1 cellular context compared by ENCODE assay signal in the genomic region with DNA sequence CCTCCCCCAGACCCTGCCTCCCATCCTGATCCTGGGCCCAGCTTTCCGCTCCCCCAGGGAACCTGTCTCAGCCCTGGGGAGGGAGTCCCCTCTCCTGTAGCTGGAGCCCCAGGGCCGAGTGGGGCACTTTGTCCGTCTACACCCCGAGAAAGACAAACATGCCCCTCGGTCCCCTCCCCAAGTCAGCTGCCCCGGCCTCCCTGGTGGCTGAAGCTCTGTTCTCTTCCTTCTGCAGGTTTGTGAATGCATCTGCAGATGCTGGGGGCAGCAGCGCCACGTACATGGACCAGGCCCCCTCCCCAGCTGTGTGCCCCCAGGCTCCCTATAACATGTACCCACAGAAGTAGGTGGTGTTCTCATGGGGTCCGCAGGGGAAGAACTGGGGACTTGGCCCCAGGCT.
TF ChIP-seq lines count a peak whose summit lies in the region.

No MANE protein-coding gene starts in this region.

TF ChIP-seq in GM23338, 12 proteins besides CTCF, POLR2A, EP300 and RAD21:
- TF ChIP-seq STAT1 (IDR thresholded peaks at IDR 0.05; ENCODE audit: unreplicated experiment) (no peak), EZH2 (IDR thresholded peaks at IDR 0.05; ENCODE audit: low read depth, unreplicated experiment) (no peak), POLR2AphosphoS5 (IDR thresholded peaks at IDR 0.05; ENCODE audit: low read depth) (no peak), REST (IDR thresholded peaks at IDR 0.05; ENCODE audit: unreplicated experiment) (no peak), NANOG (IDR thresholded peaks at IDR 0.05; ENCODE audit: borderline replicate concordance) (no peak), JUNB (IDR thresholded peaks at IDR 0.05; ENCODE audit: unreplicated experiment) (no peak), EZH2phosphoT487 (IDR thresholded peaks at IDR 0.05; ENCODE audit: unreplicated experiment) (no peak), CREB1 (CRISPR knock-in tag; IDR thresholded peaks at IDR 0.05; ENCODE audit: low read depth) (no peak), ZNF331 (CRISPR knock-in tag; IDR thresholded peaks at IDR 0.05; ENCODE audit: low read depth) (no peak), ZNF114 (CRISPR knock-in tag; IDR thresholded peaks at IDR 0.05) (no peak)
- TF ChIP-seq, protein P1, sequence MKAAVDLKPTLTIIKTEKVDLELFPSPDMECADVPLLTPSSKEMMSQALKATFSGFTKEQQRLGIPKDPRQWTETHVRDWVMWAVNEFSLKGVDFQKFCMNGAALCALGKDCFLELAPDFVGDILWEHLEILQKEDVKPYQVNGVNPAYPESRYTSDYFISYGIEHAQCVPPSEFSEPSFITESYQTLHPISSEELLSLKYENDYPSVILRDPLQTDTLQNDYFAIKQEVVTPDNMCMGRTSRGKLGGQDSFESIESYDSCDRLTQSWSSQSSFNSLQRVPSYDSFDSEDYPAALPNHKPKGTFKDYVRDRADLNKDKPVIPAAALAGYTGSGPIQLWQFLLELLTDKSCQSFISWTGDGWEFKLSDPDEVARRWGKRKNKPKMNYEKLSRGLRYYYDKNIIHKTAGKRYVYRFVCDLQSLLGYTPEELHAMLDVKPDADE (IDR thresholded peaks at IDR 0.05) = no peak
- TF ChIP-seq, protein P2, sequence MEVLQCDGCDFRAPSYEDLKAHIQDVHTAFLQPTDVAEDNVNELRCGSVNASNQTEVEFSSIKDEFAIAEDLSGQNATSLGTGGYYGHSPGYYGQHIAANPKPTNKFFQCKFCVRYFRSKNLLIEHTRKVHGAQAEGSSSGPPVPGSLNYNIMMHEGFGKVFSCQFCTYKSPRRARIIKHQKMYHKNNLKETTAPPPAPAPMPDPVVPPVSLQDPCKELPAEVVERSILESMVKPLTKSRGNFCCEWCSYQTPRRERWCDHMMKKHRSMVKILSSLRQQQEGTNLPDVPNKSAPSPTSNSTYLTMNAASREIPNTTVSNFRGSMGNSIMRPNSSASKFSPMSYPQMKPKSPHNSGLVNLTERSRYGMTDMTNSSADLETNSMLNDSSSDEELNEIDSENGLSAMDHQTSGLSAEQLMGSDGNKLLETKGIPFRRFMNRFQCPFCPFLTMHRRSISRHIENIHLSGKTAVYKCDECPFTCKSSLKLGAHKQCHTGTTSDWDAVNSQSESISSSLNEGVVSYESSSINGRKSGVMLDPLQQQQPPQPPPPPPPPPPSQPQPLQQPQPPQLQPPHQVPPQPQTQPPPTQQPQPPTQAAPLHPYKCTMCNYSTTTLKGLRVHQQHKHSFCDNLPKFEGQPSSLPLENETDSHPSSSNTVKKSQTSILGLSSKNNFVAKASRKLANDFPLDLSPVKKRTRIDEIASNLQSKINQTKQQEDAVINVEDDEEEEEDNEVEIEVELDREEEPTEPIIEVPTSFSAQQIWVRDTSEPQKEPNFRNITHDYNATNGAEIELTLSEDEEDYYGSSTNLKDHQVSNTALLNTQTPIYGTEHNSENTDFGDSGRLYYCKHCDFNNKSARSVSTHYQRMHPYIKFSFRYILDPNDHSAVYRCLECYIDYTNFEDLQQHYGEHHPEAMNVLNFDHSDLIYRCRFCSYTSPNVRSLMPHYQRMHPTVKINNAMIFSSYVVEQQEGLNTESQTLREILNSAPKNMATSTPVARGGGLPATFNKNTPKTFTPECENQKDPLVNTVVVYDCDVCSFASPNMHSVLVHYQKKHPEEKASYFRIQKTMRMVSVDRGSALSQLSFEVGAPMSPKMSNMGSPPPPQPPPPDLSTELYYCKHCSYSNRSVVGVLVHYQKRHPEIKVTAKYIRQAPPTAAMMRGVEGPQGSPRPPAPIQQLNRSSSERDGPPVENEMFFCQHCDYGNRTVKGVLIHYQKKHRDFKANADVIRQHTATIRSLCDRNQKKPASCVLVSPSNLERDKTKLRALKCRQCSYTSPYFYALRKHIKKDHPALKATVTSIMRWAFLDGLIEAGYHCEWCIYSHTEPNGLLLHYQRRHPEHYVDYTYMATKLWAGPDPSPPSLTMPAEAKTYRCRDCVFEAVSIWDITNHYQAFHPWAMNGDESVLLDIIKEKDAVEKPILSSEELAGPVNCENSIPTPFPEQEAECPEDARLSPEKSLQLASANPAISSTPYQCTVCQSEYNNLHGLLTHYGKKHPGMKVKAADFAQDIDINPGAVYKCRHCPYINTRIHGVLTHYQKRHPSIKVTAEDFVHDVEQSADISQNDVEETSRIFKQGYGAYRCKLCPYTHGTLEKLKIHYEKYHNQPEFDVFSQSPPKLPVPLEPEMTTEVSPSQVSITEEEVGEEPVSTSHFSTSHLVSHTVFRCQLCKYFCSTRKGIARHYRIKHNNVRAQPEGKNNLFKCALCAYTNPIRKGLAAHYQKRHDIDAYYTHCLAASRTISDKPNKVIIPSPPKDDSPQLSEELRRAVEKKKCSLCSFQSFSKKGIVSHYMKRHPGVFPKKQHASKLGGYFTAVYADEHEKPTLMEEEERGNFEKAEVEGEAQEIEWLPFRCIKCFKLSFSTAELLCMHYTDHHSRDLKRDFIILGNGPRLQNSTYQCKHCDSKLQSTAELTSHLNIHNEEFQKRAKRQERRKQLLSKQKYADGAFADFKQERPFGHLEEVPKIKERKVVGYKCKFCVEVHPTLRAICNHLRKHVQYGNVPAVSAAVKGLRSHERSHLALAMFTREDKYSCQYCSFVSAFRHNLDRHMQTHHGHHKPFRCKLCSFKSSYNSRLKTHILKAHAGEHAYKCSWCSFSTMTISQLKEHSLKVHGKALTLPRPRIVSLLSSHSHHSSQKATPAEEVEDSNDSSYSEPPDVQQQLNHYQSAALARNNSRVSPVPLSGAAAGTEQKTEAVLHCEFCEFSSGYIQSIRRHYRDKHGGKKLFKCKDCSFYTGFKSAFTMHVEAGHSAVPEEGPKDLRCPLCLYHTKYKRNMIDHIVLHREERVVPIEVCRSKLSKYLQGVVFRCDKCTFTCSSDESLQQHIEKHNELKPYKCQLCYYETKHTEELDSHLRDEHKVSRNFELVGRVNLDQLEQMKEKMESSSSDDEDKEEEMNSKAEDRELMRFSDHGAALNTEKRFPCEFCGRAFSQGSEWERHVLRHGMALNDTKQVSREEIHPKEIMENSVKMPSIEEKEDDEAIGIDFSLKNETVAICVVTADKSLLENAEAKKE (CRISPR knock-in tag; IDR thresholded peaks at IDR 0.05) = no peak
TF ChIP-seq in GM23338: peak in this region for 0.
